In the genomic region with DNA sequence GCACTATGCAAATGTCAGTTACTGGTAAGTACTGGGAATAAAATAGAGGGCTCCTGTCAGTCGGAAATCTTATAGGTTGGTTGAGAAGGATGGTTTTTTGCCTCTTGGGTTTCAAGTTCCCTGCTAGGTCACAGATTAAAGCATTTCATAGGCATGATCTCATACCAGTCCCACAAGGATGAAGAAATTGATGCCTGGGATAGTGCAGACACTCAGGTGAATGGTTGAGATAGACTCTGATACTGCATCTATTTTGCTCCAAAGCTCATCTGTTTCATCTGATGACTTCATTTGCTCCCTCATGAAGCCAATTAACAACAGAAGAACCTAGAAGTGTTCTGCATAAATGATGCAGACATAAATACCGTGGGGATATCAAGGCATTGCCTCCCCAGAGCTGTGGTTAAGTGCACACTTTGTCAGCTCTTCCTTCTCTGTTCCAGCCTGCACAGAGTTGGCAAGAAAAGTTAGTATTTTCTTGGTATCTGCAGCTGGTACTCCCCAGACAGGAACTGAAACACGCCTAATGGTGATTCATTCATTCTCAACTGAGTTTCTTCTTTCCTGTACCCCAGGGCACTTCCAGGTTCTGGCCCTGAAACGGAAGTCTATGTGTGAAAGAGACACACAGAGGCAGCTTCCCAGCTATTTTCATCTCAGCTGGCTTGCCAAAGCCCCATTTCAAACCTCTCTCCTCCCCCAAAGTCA, we compare ENCODE assay signal across 10 cellular contexts.
DNase-seq lines count a peak whose midpoint lies in the region; ATAC-seq and TF ChIP-seq lines count a peak whose summit lies in the region.
"Had no signal": no experiment of that assay in that cellular context is flagged by ENCODE, and none has a peak within 500 bp of the region (broad histone marks: within the 10 kb centered on the region; RNA-seq: fewer than 3 reads in every experiment).

No MANE protein-coding gene starts in this region.

- peaks cover 15% of the 10 kb centered on the region for H3K4me1 ChIP-seq in RWPE2 (ENCODE audit: insufficient read depth, poor library complexity, severe bottlenecking)
- H3K4me1 ChIP-seq in naive thymus-derived CD4-positive, alpha-beta T cell (ENCODE audit: control insufficient read depth in 2 of 2, insufficient read depth in 2 of 2, low read length in 2 of 2) = no peaks in the 10 kb centered on the region
- H3K4me1 ChIP-seq: gastroesophageal sphincter had no signal

- H3K27ac ChIP-seq in RWPE2 (ENCODE audit: poor library complexity, severe bottlenecking) = peak overlapping the region; percentile 62
- H3K27ac ChIP-seq in naive thymus-derived CD4-positive, alpha-beta T cell (ENCODE audit: low read depth, low read length) = no peak overlapping the region
- H3K27ac ChIP-seq: gastroesophageal sphincter had no signal

- no peak overlapping the region for H3K4me3 ChIP-seq in RWPE2 (ENCODE audit: severe bottlenecking)
- no peak overlapping the region for H3K4me3 ChIP-seq in naive thymus-derived CD4-positive, alpha-beta T cell (ENCODE audit: low read length)
- H3K4me3 ChIP-seq: gastroesophageal sphincter had no signal

- H3K4me3 Mint-ChIP-seq in naive thymus-derived CD4-positive, alpha-beta T cell = no peak overlapping the region
- H3K4me3 Mint-ChIP-seq in T-helper 2 cell treated with Interferon-gamma antibody and Interleukin-4, amounts not matched to agents 5 μg/mL and 100 μg/mL, for 36 hours = no peak overlapping the region
- H3K4me3 Mint-ChIP-seq: nephron had no signal

- ATAC-seq in GM18867 (IDR thresholded peaks at IDR 0.05; ENCODE audit: unreplicated experiment) (peak; percentile 86), HG02943 (IDR thresholded peaks at IDR 0.05; ENCODE audit: low read depth, unreplicated experiment) (peak; percentile 72), RWPE2 (ENCODE audit: low read depth) (peak; percentile 99), HG03139 (IDR thresholded peaks at IDR 0.05; ENCODE audit: unreplicated experiment) (no peak), omental fat pad (ENCODE audit: low FRiP score) (no peak)
- ATAC-seq in naive thymus-derived CD4-positive, alpha-beta T cell = peak; percentile 14
- ATAC-seq: gastroesophageal sphincter had no signal

- TF ChIP-seq CTCF in RWPE2 (IDR thresholded peaks at IDR 0.05; ENCODE audit: poor library complexity, severe bottlenecking) = no peak
- no peak for TF ChIP-seq CTCF in omental fat pad (IDR thresholded peaks at IDR 0.05)

- H3K9me3 Mint-ChIP-seq in naive thymus-derived CD4-positive, alpha-beta T cell = peaks cover 0 to 16% (median 10%) of the 10 kb centered on the region in 11 donors
- H3K9me3 Mint-ChIP-seq in T-helper 2 cell treated with Interferon-gamma antibody and Interleukin-4, amounts not matched to agents 5 μg/mL and 100 μg/mL, for 36 hours = peaks cover 49% of the 10 kb centered on the region

- DNase-seq in RWPE2 (ENCODE audit: low spot score) (no peak), middle frontal gyrus (ENCODE audit: extremely low spot score, low spot score) (no peak), omental fat pad (ENCODE audit: low spot score) (no peak)
- no peak for DNase-seq in naive thymus-derived CD4-positive, alpha-beta T cell
- DNase-seq in T-helper 2 cell treated with Interferon-gamma antibody and Interleukin-4, amounts not matched to agents 5 μg/mL and 100 μg/mL, for 36 hours (ENCODE audit: low spot score) = no peak

- POLR2A ChIA-PET in naive thymus-derived CD4-positive, alpha-beta T cell (lab: Charles Lee) = no interaction called here

- H3K36me3 ChIP-seq in RWPE2 (ENCODE audit: low read depth) = no peaks in the 10 kb centered on the region
- no peaks in the 10 kb centered on the region for H3K36me3 ChIP-seq in naive thymus-derived CD4-positive, alpha-beta T cell (ENCODE audit: control insufficient read depth in 2 of 3, insufficient read depth in 3 of 3, low read length in 3 of 3)
- H3K36me3 ChIP-seq: gastroesophageal sphincter had no signal

- H3K9me3 ChIP-seq in RWPE2 (ENCODE audit: severe bottlenecking) = no peaks in the 10 kb centered on the region
- no peaks in the 10 kb centered on the region for H3K9me3 ChIP-seq in naive thymus-derived CD4-positive, alpha-beta T cell (ENCODE audit: control insufficient read depth in 2 of 3, low read length in 3 of 3)
- H3K9me3 ChIP-seq: gastroesophageal sphincter had no signal

- intact Hi-C loops in naive thymus-derived CD4-positive, alpha-beta T cell (cut with micrococcal nuclease) = no loop called here

- no peaks in the 10 kb centered on the region for H3K27me3 ChIP-seq in RWPE2 (ENCODE audit: insufficient read depth, poor library complexity, severe bottlenecking)
- no peaks in the 10 kb centered on the region for H3K27me3 ChIP-seq in naive thymus-derived CD4-positive, alpha-beta T cell (ENCODE audit: control insufficient read depth in 2 of 2, insufficient read depth in 2 of 2, low read length in 2 of 2)

- CTCF ChIA-PET in naive thymus-derived CD4-positive, alpha-beta T cell (lab: Charles Lee) = no interaction called here

- H3K27me3 Mint-ChIP-seq in naive thymus-derived CD4-positive, alpha-beta T cell = peaks cover 0 to 6% (median 0%) of the 10 kb centered on the region in 5 donors
- no peaks in the 10 kb centered on the region for H3K27me3 Mint-ChIP-seq in T-helper 2 cell treated with Interferon-gamma antibody and Interleukin-4, amounts not matched to agents 5 μg/mL and 100 μg/mL, for 36 hours (ENCODE audit: low read depth)

- no peak overlapping the region for H3K27ac Mint-ChIP-seq in naive thymus-derived CD4-positive, alpha-beta T cell
- no peak overlapping the region for H3K27ac Mint-ChIP-seq in T-helper 2 cell treated with Interferon-gamma antibody and Interleukin-4, amounts not matched to agents 5 μg/mL and 100 μg/mL, for 36 hours
- H3K27ac Mint-ChIP-seq: nephron had no signal

- H3K36me3 Mint-ChIP-seq in naive thymus-derived CD4-positive, alpha-beta T cell = no peaks in the 10 kb centered on the region
- no peaks in the 10 kb centered on the region for H3K36me3 Mint-ChIP-seq in T-helper 2 cell treated with Interferon-gamma antibody and Interleukin-4, amounts not matched to agents 5 μg/mL and 100 μg/mL, for 36 hours (ENCODE audit: low read depth)

- H3K4me1 Mint-ChIP-seq in naive thymus-derived CD4-positive, alpha-beta T cell = no peaks in the 10 kb centered on the region
- H3K4me1 Mint-ChIP-seq in T-helper 2 cell treated with Interferon-gamma antibody and Interleukin-4, amounts not matched to agents 5 μg/mL and 100 μg/mL, for 36 hours (ENCODE audit: low read depth) = no peaks in the 10 kb centered on the region
- H3K4me1 Mint-ChIP-seq: nephron had no signal

Comparison
In these comparisons a context has a peak if more than half of its experiments do, and no peak if none do; other contexts are left out.
1. ATAC-seq: peak in GM18867 (single experiment), HG02943 (single experiment), RWPE2 (single experiment) and naive thymus-derived CD4-positive, alpha-beta T cell (single experiment); none in HG03139 (single experiment) and omental fat pad (single experiment).